ENCODE assay signal across 8 cellular contexts in the genomic region with DNA sequence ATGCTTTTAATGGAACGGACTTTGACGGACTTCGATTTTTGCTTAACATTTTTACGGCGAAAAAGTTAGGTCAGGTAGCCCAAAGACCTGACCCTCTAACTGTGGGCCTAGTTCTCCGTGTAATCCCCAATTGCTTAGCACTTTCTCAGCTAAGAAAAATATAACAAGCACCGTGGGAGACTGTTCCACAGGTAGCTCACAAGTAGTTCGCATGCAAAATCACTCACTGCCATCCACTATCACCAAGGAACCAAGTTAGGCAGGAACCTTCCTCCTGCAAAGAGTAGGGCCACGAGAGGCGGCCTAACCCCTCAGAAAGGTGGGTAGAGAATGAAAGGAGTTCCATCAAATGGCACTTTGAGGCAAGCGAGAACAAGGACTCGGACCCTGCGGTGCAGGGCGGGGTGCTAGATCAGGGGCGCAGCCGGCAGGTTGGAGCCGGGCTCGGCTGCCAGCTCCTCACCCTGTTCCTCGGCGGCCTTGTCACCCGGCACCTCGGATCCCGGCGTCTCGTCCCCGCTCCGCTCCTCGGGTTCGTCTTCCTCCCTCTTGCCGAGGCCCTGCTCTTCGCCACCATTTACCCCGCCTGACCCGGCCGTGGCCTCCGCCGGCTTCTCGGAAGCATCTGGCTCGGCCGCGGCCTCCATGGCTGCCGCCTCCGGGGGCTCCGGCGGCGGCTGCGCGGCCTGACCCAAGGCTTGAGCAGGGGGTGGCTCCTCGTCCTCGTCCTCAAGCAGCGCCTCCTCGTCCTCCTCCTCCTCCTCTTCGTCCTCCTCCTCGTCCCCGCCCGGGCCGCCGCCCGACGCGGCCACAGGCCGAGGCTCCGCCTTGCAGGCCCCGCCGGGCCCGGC. TPM values are rescaled to one million over a fixed set of nuclear protein-coding genes. Genes with fewer than 3 reads are reported as not detected.
DNase-seq lines count a peak whose midpoint lies in the region; ATAC-seq and TF ChIP-seq lines count a peak whose summit lies in the region.

No MANE protein-coding gene starts in this region.

- H3K27ac Mint-ChIP-seq in CD4-positive, alpha-beta T cell, result peak overlapping the region; percentile 98

- H3K9me2 ChIP-seq in neural cell (ENCODE audit: insufficient read depth, low read length), result no peaks in the 10 kb centered on the region

- no peak for TF ChIP-seq EP300 in neural cell (conservative IDR thresholded peaks at IDR 0.05; ENCODE audit: poor library complexity, severe bottlenecking)

- CTCF ChIA-PET in CD4-positive, alpha-beta T cell (lab: Charles Lee), result interaction anchor here (0.7 to 8.3 kb wide), 5 partner anchors 27 to 155 kb away, joined by 4 to 44 read pairs (median 12); a partner anchor contains a TSS

- intact Hi-C loops in CD4-positive, alpha-beta T cell (cut with DNase I, micrococcal nuclease), result loop anchor here in 1 of 2 experiments (1.0 to 5.0 kb wide), 4 partner anchors 17 to 116 kb away; a partner anchor contains a TSS

- no peak overlapping the region for H2AFZ ChIP-seq in neural cell (ENCODE audit: low read depth, low read length)

- H3K4me2 ChIP-seq in neural cell (ENCODE audit: low read length), result peak overlapping the region; percentile 99

- no peak for ATAC-seq in CD4-positive, alpha-beta T cell (ENCODE audit: poor library complexity)
- peak; percentile 22 for ATAC-seq in esophagus mucosa
- no peak for ATAC-seq in GM18868 (IDR thresholded peaks at IDR 0.05; ENCODE audit: unreplicated experiment)
- ATAC-seq in GM19035 (IDR thresholded peaks at IDR 0.05; ENCODE audit: unreplicated experiment), result no peak

- TF ChIP-seq RAD21 in neural cell (conservative IDR thresholded peaks at IDR 0.05), result no peak

- peak overlapping the region; percentile 84 for H3K4me3 Mint-ChIP-seq in CD4-positive, alpha-beta T cell

- H3F3A ChIP-seq in neural cell (ENCODE audit: insufficient read depth, low read length, poor library complexity, severe bottlenecking), result peaks cover 5% of the 10 kb centered on the region

- H3K27ac ChIP-seq in CD4-positive, alpha-beta T cell (ENCODE audit: low read depth, low read length), result peak overlapping the region; percentile 97
- peak overlapping the region; percentile 100 for H3K27ac ChIP-seq in SK-N-MC
- peak overlapping the region; percentile 93 for H3K27ac ChIP-seq in neural cell (ENCODE audit: low read length)

- no peaks in the 10 kb centered on the region for H3K27me3 ChIP-seq in CD4-positive, alpha-beta T cell (ENCODE audit: control insufficient read depth, insufficient read depth, low read length)
- H3K27me3 ChIP-seq in H7 (ENCODE audit: control insufficient read depth, insufficient read depth, low read length) (no peaks in the 10 kb centered on the region), neural cell (ENCODE audit: insufficient read depth, low read depth, low read length) (no peaks in the 10 kb centered on the region)

- peaks cover 62% of the 10 kb centered on the region for H3K79me2 ChIP-seq in neural cell (replicated peaks; ENCODE audit: insufficient read depth, low read length)

- H3K36me3 Mint-ChIP-seq in CD4-positive, alpha-beta T cell (ENCODE audit: low read depth), result peaks cover 82% of the 10 kb centered on the region

- peaks cover 3% of the 10 kb centered on the region for H4K20me1 ChIP-seq in neural cell (ENCODE audit: insufficient read depth)

- H3K4me3 ChIP-seq in H7 (ENCODE audit: insufficient read depth, low read depth, low read length) (peak overlapping the region; percentile 99), SK-N-MC (peak overlapping the region; percentile 98), neural cell (ENCODE audit: low read length) (peak overlapping the region; percentile 83)

- peaks cover 28% of the 10 kb centered on the region for H3K36me3 ChIP-seq in H7 (replicated peaks; ENCODE audit: control insufficient read depth, insufficient read depth, low read length)
- peaks cover 47% of the 10 kb centered on the region for H3K36me3 ChIP-seq in SK-N-MC (ENCODE audit: insufficient read depth, low read length)
- H3K36me3 ChIP-seq in neural cell (ENCODE audit: insufficient read depth, low read length), result peaks cover 16% of the 10 kb centered on the region

- peaks cover 80% of the 10 kb centered on the region for H3K4me1 Mint-ChIP-seq in CD4-positive, alpha-beta T cell (ENCODE audit: low read depth)

- no peaks in the 10 kb centered on the region for H3K27me3 Mint-ChIP-seq in CD4-positive, alpha-beta T cell

- peak in 1 of 10 experiments; percentile 25 for DNase-seq in CD4-positive, alpha-beta T cell
- DNase-seq in H7 (no peak), SK-N-MC (ENCODE audit: low read depth, low spot score) (no peak), SW 1271 (lab: John Stamatoyannopoulos, UW) (no peak)

- no peaks in the 10 kb centered on the region for H3K9me3 Mint-ChIP-seq in CD4-positive, alpha-beta T cell

- no peaks in the 10 kb centered on the region for H3K9me3 ChIP-seq in CD4-positive, alpha-beta T cell (ENCODE audit: control insufficient read depth, low read length)
- H3K9me3 ChIP-seq in SK-N-MC (ENCODE audit: low read depth, low read length) (no peaks in the 10 kb centered on the region), neural cell (ENCODE audit: low read length) (no peaks in the 10 kb centered on the region)

- no peak for TF ChIP-seq CTCF in CD4-positive, alpha-beta T cell (IDR thresholded peaks at IDR 0.05)
- TF ChIP-seq CTCF in neural cell (IDR thresholded peaks at IDR 0.05; ENCODE audit: poor library complexity, severe bottlenecking), result no peak

- H3K9ac ChIP-seq in SK-N-MC (ENCODE audit: insufficient read length) (peak overlapping the region; percentile 94), neural cell (ENCODE audit: low read length) (peak overlapping the region; percentile 75)

- POLR2A ChIA-PET in CD4-positive, alpha-beta T cell (lab: Charles Lee), result interaction anchor here (0.9 to 7.9 kb wide), 32 partner anchors 10 to 1591 kb away, joined by 3 to 228 read pairs (median 14); a partner anchor contains a TSS

TF ChIP-seq in neural cell, 6 proteins besides CTCF, POLR2A, EP300 and RAD21:
- TF ChIP-seq SMC3 (conservative IDR thresholded peaks at IDR 0.05; ENCODE audit: poor library complexity), result no peak
- TF ChIP-seq, protein P1, sequence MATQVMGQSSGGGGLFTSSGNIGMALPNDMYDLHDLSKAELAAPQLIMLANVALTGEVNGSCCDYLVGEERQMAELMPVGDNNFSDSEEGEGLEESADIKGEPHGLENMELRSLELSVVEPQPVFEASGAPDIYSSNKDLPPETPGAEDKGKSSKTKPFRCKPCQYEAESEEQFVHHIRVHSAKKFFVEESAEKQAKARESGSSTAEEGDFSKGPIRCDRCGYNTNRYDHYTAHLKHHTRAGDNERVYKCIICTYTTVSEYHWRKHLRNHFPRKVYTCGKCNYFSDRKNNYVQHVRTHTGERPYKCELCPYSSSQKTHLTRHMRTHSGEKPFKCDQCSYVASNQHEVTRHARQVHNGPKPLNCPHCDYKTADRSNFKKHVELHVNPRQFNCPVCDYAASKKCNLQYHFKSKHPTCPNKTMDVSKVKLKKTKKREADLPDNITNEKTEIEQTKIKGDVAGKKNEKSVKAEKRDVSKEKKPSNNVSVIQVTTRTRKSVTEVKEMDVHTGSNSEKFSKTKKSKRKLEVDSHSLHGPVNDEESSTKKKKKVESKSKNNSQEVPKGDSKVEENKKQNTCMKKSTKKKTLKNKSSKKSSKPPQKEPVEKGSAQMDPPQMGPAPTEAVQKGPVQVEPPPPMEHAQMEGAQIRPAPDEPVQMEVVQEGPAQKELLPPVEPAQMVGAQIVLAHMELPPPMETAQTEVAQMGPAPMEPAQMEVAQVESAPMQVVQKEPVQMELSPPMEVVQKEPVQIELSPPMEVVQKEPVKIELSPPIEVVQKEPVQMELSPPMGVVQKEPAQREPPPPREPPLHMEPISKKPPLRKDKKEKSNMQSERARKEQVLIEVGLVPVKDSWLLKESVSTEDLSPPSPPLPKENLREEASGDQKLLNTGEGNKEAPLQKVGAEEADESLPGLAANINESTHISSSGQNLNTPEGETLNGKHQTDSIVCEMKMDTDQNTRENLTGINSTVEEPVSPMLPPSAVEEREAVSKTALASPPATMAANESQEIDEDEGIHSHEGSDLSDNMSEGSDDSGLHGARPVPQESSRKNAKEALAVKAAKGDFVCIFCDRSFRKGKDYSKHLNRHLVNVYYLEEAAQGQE (IDR thresholded peaks at IDR 0.05; ENCODE audit: borderline replicate concordance), result no peak
- TF ChIP-seq EZH2 (IDR thresholded peaks at IDR 0.05; ENCODE audit: borderline replicate concordance, insufficient read depth, low read length, poor library complexity, severe bottlenecking), result no peak
- no peak for TF ChIP-seq MXI1 (conservative IDR thresholded peaks at IDR 0.05; ENCODE audit: poor library complexity, severe bottlenecking)
- no peak for TF ChIP-seq TAF1 (IDR thresholded peaks at IDR 0.05; ENCODE audit: low read depth)
- no peak for TF ChIP-seq POLR2AphosphoS5 (IDR thresholded peaks at IDR 0.05)

RNA-seq across cellular contexts. Expression of a gene that starts 0.9 kb away (rescaled TPM):
- total RNA-seq in CD4-positive, alpha-beta T cell, result 10 to 100 TPM; 35.2 to 37.6 TPM
- 7.3 and 10.1 TPM in 2 replicates for total RNA-seq in H7 (2014; rRNA removed; shearing (Covaris generic))
- total RNA-seq in esophagus mucosa, result 29.5 TPM
- 27.5 and 29.3 TPM in 2 replicates for polyA plus RNA-seq in neural cell
- polyA minus RNA-seq in neural cell, result 38.5 and 40.9 TPM in 2 replicates

RNA-seq across cellular contexts. Expression of a gene that starts 1.9 kb away (rescaled TPM):
- 1 to 10 TPM; 5.2 to 7.0 TPM for total RNA-seq in CD4-positive, alpha-beta T cell
- total RNA-seq in H7 (2014; rRNA removed; shearing (Covaris generic)), result 45.1 and 63.1 TPM in 2 replicates
- total RNA-seq in esophagus mucosa, result 13.5 TPM
- polyA plus RNA-seq in neural cell, result 48.6 and 55.2 TPM in 2 replicates
- 40.4 and 50.6 TPM in 2 replicates for polyA minus RNA-seq in neural cell

RNA-seq across cellular contexts. Expression of a gene that starts 18.9 kb away (rescaled TPM):
- total RNA-seq in CD4-positive, alpha-beta T cell, result not detected
- 0.33 and 3.1 TPM in 2 replicates for total RNA-seq in H7 (2014; rRNA removed; shearing (Covaris generic))
- not detected for total RNA-seq in esophagus mucosa
- 120 and 121 TPM in 2 replicates for polyA plus RNA-seq in neural cell
- 49.0 and 52.3 TPM in 2 replicates for polyA minus RNA-seq in neural cell

RNA-seq across cellular contexts. Expression of a gene that starts 19.2 kb away (rescaled TPM):
- 10 to 100 TPM; 17.1 to 20.0 TPM for total RNA-seq in CD4-positive, alpha-beta T cell
- total RNA-seq in H7 (2014; rRNA removed; shearing (Covaris generic)), result 169 and 200 TPM in 2 replicates
- total RNA-seq in esophagus mucosa, result 42.4 TPM
- polyA plus RNA-seq in neural cell, result 304 and 305 TPM in 2 replicates
- polyA minus RNA-seq in neural cell, result 170 and 176 TPM in 2 replicates

RNA-seq across cellular contexts. Expression of a gene that starts 27.6 kb away (rescaled TPM):
- total RNA-seq in CD4-positive, alpha-beta T cell, result 1 to 10 TPM; 2.3 to 3.5 TPM
- total RNA-seq in H7 (2014; rRNA removed; shearing (Covaris generic)), result 26.8 and 42.0 TPM in 2 replicates
- 8.0 TPM for total RNA-seq in esophagus mucosa
- 8.5 and 20.9 TPM in 2 replicates for polyA plus RNA-seq in neural cell
- polyA minus RNA-seq in neural cell, result 13.1 and 28.5 TPM in 2 replicates
